In the genomic region with DNA sequence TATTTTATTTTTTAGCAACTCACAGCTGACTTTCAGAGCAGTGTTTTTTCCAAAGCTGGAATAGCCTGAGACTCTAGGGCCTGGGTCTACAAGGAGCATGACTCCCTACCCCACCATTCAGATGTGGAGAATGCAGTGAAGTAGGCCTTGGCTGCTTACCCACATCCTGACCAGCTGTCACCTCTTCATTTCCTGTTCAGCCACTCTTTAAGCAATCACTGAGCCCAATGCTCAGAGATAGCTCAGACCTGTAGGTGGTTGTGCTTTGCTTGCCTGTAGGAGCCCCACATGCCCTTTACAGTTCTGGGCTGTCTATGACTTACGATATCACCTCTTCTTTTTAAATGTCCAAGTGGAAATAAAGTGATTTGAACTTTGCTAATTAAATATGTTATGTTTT, we compare ENCODE assay signal across 8 cellular contexts.
DNase-seq lines count a peak whose midpoint lies in the region; ATAC-seq and TF ChIP-seq lines count a peak whose summit lies in the region.

No MANE protein-coding gene starts in this region.

- H3K4me3 Mint-ChIP-seq in type B pancreatic cell = no peak overlapping the region

- DNase-seq in GM13977 (ENCODE audit: low spot score) (peak; percentile 17), epithelial cell of esophagus (ENCODE audit: low read depth) (peak; percentile 51), ascending aorta (ENCODE audit: low spot score in 2 of 2) (no peak), Right ventricle myocardium inferior (ENCODE audit: missing footprints) (no peak), type B pancreatic cell (ENCODE audit: extremely low spot score, unreplicated experiment) (no peak), MG63 (no peak)
- DNase-seq in Jurkat, Clone E6-1 (ENCODE audit: low read depth, low spot score) = peak; percentile 86

- no peaks in the 10 kb centered on the region for H3K4me1 Mint-ChIP-seq in type B pancreatic cell (ENCODE audit: unreplicated experiment)

- no peak overlapping the region for H3K27ac ChIP-seq in ascending aorta

- no peak for TF ChIP-seq CTCF in GM13977 (IDR thresholded peaks at IDR 0.05; ENCODE audit: extremely low read depth, insufficient read depth, missing control alignments)
- no peak for TF ChIP-seq CTCF in epithelial cell of esophagus (IDR thresholded peaks at IDR 0.05; ENCODE audit: insufficient read depth, low read depth, low read length, missing control alignments)
- TF ChIP-seq CTCF in ascending aorta (IDR thresholded peaks at IDR 0.05) = no peak
- TF ChIP-seq CTCF in type B pancreatic cell (conservative IDR thresholded peaks at IDR 0.05) = no peak

- ATAC-seq in GM21423 (IDR thresholded peaks at IDR 0.05; ENCODE audit: unreplicated experiment) (peak; percentile 97), Right ventricle myocardium inferior (no peak)

- H3K27me3 ChIP-seq in ascending aorta (no peaks in the 10 kb centered on the region), MG63 (no peaks in the 10 kb centered on the region)

- H3K9me3 ChIP-seq in ascending aorta (no peaks in the 10 kb centered on the region), MG63 (no peaks in the 10 kb centered on the region)

- H3K27me3 Mint-ChIP-seq in type B pancreatic cell = no peaks in the 10 kb centered on the region

- no peaks in the 10 kb centered on the region for H3K4me1 ChIP-seq in ascending aorta

- intact Hi-C loops in ascending aorta (cut with DNase I) = no loop called here
- intact Hi-C loops in Right ventricle myocardium inferior (cut with DNase I) = no loop called here

- no peaks in the 10 kb centered on the region for H3K36me3 Mint-ChIP-seq in type B pancreatic cell

- H3K36me3 ChIP-seq in ascending aorta (no peaks in the 10 kb centered on the region), MG63 (no peaks in the 10 kb centered on the region)

- H3K4me3 ChIP-seq in Jurkat, Clone E6-1 (ENCODE audit: low read length) = no peak overlapping the region
- H3K4me3 ChIP-seq in epithelial cell of esophagus (ENCODE audit: low read length) = no peak overlapping the region
- H3K4me3 ChIP-seq in ascending aorta = no peak overlapping the region
- H3K4me3 ChIP-seq in MG63 = no peak overlapping the region

- H3K9me3 Mint-ChIP-seq in type B pancreatic cell = no peaks in the 10 kb centered on the region

- H3K27ac Mint-ChIP-seq in type B pancreatic cell = no peak overlapping the region

- in situ Hi-C loops in GM13977 (cut with MboI; ENCODE audit: low pct_unique_long_range_greater_than_20kb, low sequenced_read_pairs, unreplicated experiment) = no loop called here

Comparison
In these comparisons a context has a peak if more than half of its experiments do, and no peak if none do; other contexts are left out.
1. DNase-seq: peak in GM13977 (single experiment), Jurkat, Clone E6-1 (single experiment) and epithelial cell of esophagus (single experiment); none in ascending aorta (0 of 2), Right ventricle myocardium inferior (single experiment), type B pancreatic cell (single experiment) and MG63 (single experiment).